ENCODE assay signal across 25 cellular contexts in genomic region chr5:91263898-91264297, GRCh38.
"Had no signal": no experiment of that assay in that cellular context is flagged by ENCODE, and none has a peak within 500 bp of the region (broad histone marks: within the 10 kb centered on the region; RNA-seq: fewer than 3 reads in every experiment).

No MANE protein-coding gene starts in this region.

- H3K36me3 ChIP-seq: left lung, right lobe of liver, suprapubic skin, transverse colon, upper lobe of right lung, uterus had no signal

- FAIRE-seq: endometrium, frontal cortex, islet of Langerhans had no signal

- DNase-seq: cortex of kidney; effector memory CD8-positive, alpha-beta T cell; head of caudate nucleus; left cardiac atrium; left lung; mesenchymal stem cell; midbrain; naive thymus-derived CD4-positive, alpha-beta T cell; nucleus accumbens; posterior cingulate gyrus; right lobe of liver; stimulated activated CD4-positive, alpha-beta T cell treated with anti-CD3 and anti-CD28 coated beads, Interleukin-12 subunit alpha, Interleukin-12 subunit beta, amount 100 ng/mL, for 4 hours; stimulated activated CD4-positive, alpha-beta T cell treated with anti-CD3 and anti-CD28 coated beads, Interleukin-1b, Interleukin-23, amount 100 ng/mL, for 48 hours; stimulated activated CD4-positive, alpha-beta T cell treated with anti-CD3 and anti-CD28 coated beads, Interleukin-4, amount 100 ng/mL, for 1 hour; stimulated activated CD8-positive, alpha-beta memory T cell treated with anti-CD3 and anti-CD28 coated beads, Interleukin-4, amount 100 ng/mL, for 48 hours; stimulated activated naive CD4-positive, alpha-beta T cell; stimulated activated naive CD8-positive, alpha-beta T cell treated with anti-CD3 and anti-CD28 coated beads, Interleukin-15, amount 100 ng/mL, for 72 hours; transverse colon; upper lobe of right lung; uterus had no signal

- ATAC-seq: effector memory CD8-positive, alpha-beta T cell; left cardiac atrium; naive thymus-derived CD4-positive, alpha-beta T cell; stimulated activated naive CD8-positive, alpha-beta T cell treated with anti-CD3 and anti-CD28 coated beads, Interleukin-15, amount 100 ng/mL, for 72 hours; upper lobe of right lung had no signal

- H3K4me1 ChIP-seq: suprapubic skin, upper lobe of right lung had no signal

- H3K27ac ChIP-seq: left lung, right lobe of liver, suprapubic skin, transverse colon, upper lobe of right lung, uterus had no signal

- H3K9me3 ChIP-seq: right lobe of liver, suprapubic skin, transverse colon, upper lobe of right lung, uterus had no signal

- H3K27me3 ChIP-seq: left lung, right lobe of liver, suprapubic skin, transverse colon, upper lobe of right lung, uterus had no signal

- H3K4me3 ChIP-seq: left lung, right lobe of liver, smooth muscle cell, suprapubic skin, transverse colon, upper lobe of right lung, uterus had no signal

- H3K4me2 ChIP-seq: smooth muscle cell had no signal
